31 cellular contexts compared by ENCODE assay signal in genomic region chr11:34305095-34305692, GRCh38. TPM values are rescaled to one million over a fixed set of nuclear protein-coding genes. Genes with fewer than 3 reads are reported as not detected.
DNase-seq lines count a peak whose midpoint lies in the region; ATAC-seq and FAIRE-seq lines count a peak whose summit lies in the region.
"Had no signal": no experiment of that assay in that cellular context is flagged by ENCODE, and none has a peak within 500 bp of the region (broad histone marks: within the 10 kb centered on the region; RNA-seq: fewer than 3 reads in every experiment).

No MANE protein-coding gene starts in this region.

- no peak overlapping the region for H3K27ac ChIP-seq in small intestine (ENCODE audit: low read depth in 1 of 2, low read length in 1 of 2)
- H3K27ac ChIP-seq: adrenal gland, GM23248, testis had no signal

- no peak for FAIRE-seq in small intestine (lab: Jason Lieb, UNC)
- FAIRE-seq: colon had no signal

- H3K36me3 Mint-ChIP-seq in activated naive CD4-positive, alpha-beta T cell treated with anti-CD3 and anti-CD28 coated beads, Interleukin-2, amount 50 U/mL, for 72 hours, result no peaks in the 10 kb centered on the region
- H3K36me3 Mint-ChIP-seq: CD8-positive, alpha-beta memory T cell had no signal

- peaks cover 0 to 6% of the 10 kb centered on the region in 2 donors for H3K4me1 ChIP-seq in small intestine (ENCODE audit: control insufficient read depth in 2 of 2, insufficient read depth in 1 of 2, low read depth in 1 of 2, low read length in 1 of 2)
- H3K4me1 ChIP-seq: BE2C, testis had no signal

- WGBS in small intestine, 3 donors, result 80 to 96% (median 91%) methylated on average over 7 of the region's 7 CpGs

- no peak overlapping the region for H3K27ac Mint-ChIP-seq in activated naive CD4-positive, alpha-beta T cell treated with anti-CD3 and anti-CD28 coated beads, Interleukin-2, amount 50 U/mL, for 72 hours

- H3K36me3 ChIP-seq in small intestine (ENCODE audit: control insufficient read depth in 2 of 2, insufficient read depth in 2 of 2, low read length in 2 of 2), result no peaks in the 10 kb centered on the region
- H3K36me3 ChIP-seq: adrenal gland, BE2C had no signal

- no peak overlapping the region for H3K4me3 ChIP-seq in small intestine (ENCODE audit: low read depth in 1 of 2, low read length in 2 of 2)
- H3K4me3 ChIP-seq: adrenal gland, GM23248, PC-9, testis had no signal

- no peaks in the 10 kb centered on the region for H3K9me3 ChIP-seq in small intestine (ENCODE audit: control insufficient read depth, low read depth)
- H3K9me3 ChIP-seq: adrenal gland, BE2C, SK-N-SH, testis had no signal

- DNase-seq in AG08395 (ENCODE audit: low spot score), result peak; percentile 54
- DNase-seq in EH (ENCODE audit: low read depth), result peak; percentile 44
- DNase-seq in NCI-H446 treated with DMSO at 0.1 percent for 48 hours (lab: John Stamatoyannopoulos, UW), result peak; percentile 28
- DNase-seq in iris pigment epithelial cell (ENCODE audit: low read depth), result peak; percentile 64
- DNase-seq in activated naive CD4-positive, alpha-beta T cell treated with anti-CD3 and anti-CD28 coated beads, Interleukin-2, amount 50 U/mL, for 72 hours (ENCODE audit: low spot score in 2 of 2), result no peak
- DNase-seq in T1000 (lab: John Stamatoyannopoulos, UW), result no peak
- DNase-seq in small intestine, result no peak
- DNase-seq: activated CD4-positive, alpha-beta T cell treated with anti-CD3 and anti-CD28 coated beads, Interleukin-2, amount 50 U/mL, for 4 hours; activated CD4-positive, CD25-positive, alpha-beta regulatory T cell; activated naive CD4-positive, alpha-beta T cell; adrenal gland; BE2C; CD8-positive, alpha-beta memory T cell; DMS153; effector CD4-positive, alpha-beta T cell; GDM1; GM23248; hypothalamus; left colon; mammary epithelial cell; NCI-H1048; NCI-H187; NCI-H526 treated with DMSO at 0.1 percent for 48 hours; PC-9; SK-N-SH; stimulated activated CD4-positive, alpha-beta T cell treated with anti-CD3 and anti-CD28 coated beads, Interleukin-1b, Interleukin-23, amount 100 ng/mL, for 48 hours; stimulated activated naive CD8-positive, alpha-beta T cell treated with anti-CD3 and anti-CD28 coated beads, Interleukin-15, Interleukin-2, amounts not matched to agents 100 U/mL and 50 U/mL, for 24 hours; testis had no signal

- H3K9me3 Mint-ChIP-seq in activated naive CD4-positive, alpha-beta T cell treated with anti-CD3 and anti-CD28 coated beads, Interleukin-2, amount 50 U/mL, for 72 hours, result no peaks in the 10 kb centered on the region
- H3K9me3 Mint-ChIP-seq: CD8-positive, alpha-beta memory T cell; nephron had no signal

- ATAC-seq in activated naive CD4-positive, alpha-beta T cell treated with anti-CD3 and anti-CD28 coated beads, Interleukin-2, amount 50 U/mL, for 72 hours, result no peak
- ATAC-seq: left colon; Right ventricle myocardium inferior; stimulated activated naive CD8-positive, alpha-beta T cell treated with anti-CD3 and anti-CD28 coated beads, Interleukin-15, Interleukin-2, amounts not matched to agents 100 U/mL and 50 U/mL, for 24 hours had no signal

- H3K27me3 ChIP-seq in small intestine (ENCODE audit: control insufficient read depth in 2 of 2, insufficient read depth in 2 of 2, low read length in 2 of 2), result no peaks in the 10 kb centered on the region
- H3K27me3 ChIP-seq: adrenal gland, BE2C, testis had no signal

RNA-seq across cellular contexts. Expression of gene ABTB2, which starts 52.6 kb away (rescaled TPM):
- under 1 TPM; 0.16 to 0.27 TPM for total RNA-seq in activated naive CD4-positive, alpha-beta T cell treated with anti-CD3 and anti-CD28 coated beads, Interleukin-2, amount 50 U/mL, for 72 hours
- 10 to 100 TPM in 2 of 3 donors, 1 to 10 TPM in 1; 5.9 to 25.1 (median 21.0) TPM for polyA plus RNA-seq in small intestine

Comparison
In these comparisons a context has a peak if more than half of its experiments do, and no peak if none do; other contexts are left out.
1. DNase-seq: peak in AG08395 (single experiment), EH (single experiment), NCI-H446 treated with DMSO at 0.1 percent for 48 hours (single experiment) and iris pigment epithelial cell (single experiment); none in activated naive CD4-positive, alpha-beta T cell treated with anti-CD3 and anti-CD28 coated beads, Interleukin-2, amount 50 U/mL, for 72 hours (0 of 2), T1000 (single experiment) and small intestine (single experiment).